In genomic region chr3:147392083-147392916, GRCh38 we compare ENCODE assay signal across 1 cellular context.
TF ChIP-seq lines count a peak whose summit lies in the region.

No MANE protein-coding gene starts in this region.

TF ChIP-seq in GM23338, 12 proteins besides CTCF, POLR2A, EP300 and RAD21 (continued from another document):
- TF ChIP-seq ZNF462 (CRISPR knock-in tag; IDR thresholded peaks at IDR 0.05) (no peak), EZH2phosphoT487 (IDR thresholded peaks at IDR 0.05; ENCODE audit: unreplicated experiment) (peak; percentile 68), POLR2AphosphoS5 (IDR thresholded peaks at IDR 0.05; ENCODE audit: low read depth) (0 out of 2 replicates have a peak, but pooled peaks have one; percentile 20), ZNF114 (CRISPR knock-in tag; IDR thresholded peaks at IDR 0.05) (no peak)
